In genomic region chr19:16327911-16328823, GRCh38 we compare ENCODE assay signal across 8 cellular contexts. TPM values are rescaled to one million over a fixed set of nuclear protein-coding genes. Genes with fewer than 3 reads are reported as not detected.
DNase-seq lines count a peak whose midpoint lies in the region; TF ChIP-seq lines count a peak whose summit lies in the region.

No MANE protein-coding gene starts in this region.

- intact Hi-C loops in posterior vena cava (cut with DNase I): loop anchor here (1.0 to 10.0 kb wide), 2 partner anchors 43 to 263 kb away; no protein-coding TSS in a partner anchor

- H3K27me3 Mint-ChIP-seq in activated T-cell treated with anti-CD3 and anti-CD28 coated beads, Interleukin-2, amount 50 U/mL, for 24 hours: peaks cover 19% of the 10 kb centered on the region

- peak overlapping the region; percentile 13 for H3K27ac Mint-ChIP-seq in activated T-cell treated with anti-CD3 and anti-CD28 coated beads, Interleukin-2, amount 50 U/mL, for 24 hours

- H3K4me3 ChIP-seq in fibroblast of villous mesenchyme (ENCODE audit: low read depth, low read length): peak overlapping the region; percentile 34

- DNase-seq in AG09319 (ENCODE audit: extremely low read depth, low read depth) (peak; percentile 66), M059J (ENCODE audit: low read depth) (peak; percentile 38), fibroblast of villous mesenchyme (ENCODE audit: low read depth) (peak; percentile 98), posterior vena cava (ENCODE audit: low spot score) (peak; percentile 94), COLO668 (lab: John Stamatoyannopoulos, UW; ENCODE audit: unreplicated experiment) (no peak), LoVo (ENCODE audit: low spot score) (no peak), kidney glomerular epithelial cell (lab: John Stamatoyannopoulos, UW) (no peak)
- peak; percentile 55 for DNase-seq in activated T-cell treated with anti-CD3 and anti-CD28 coated beads, Interleukin-2, amount 50 U/mL, for 24 hours

- no peak for TF ChIP-seq CTCF in AG09319 (IDR thresholded peaks at IDR 0.05; ENCODE audit: low read depth, low read length)
- TF ChIP-seq CTCF in fibroblast of villous mesenchyme (IDR thresholded peaks at IDR 0.05; ENCODE audit: insufficient read depth, low read depth, low read length): no peak

- no peaks in the 10 kb centered on the region for H3K9me3 Mint-ChIP-seq in activated T-cell treated with anti-CD3 and anti-CD28 coated beads, Interleukin-2, amount 50 U/mL, for 24 hours

- peak overlapping the region; percentile 59 for H3K4me3 Mint-ChIP-seq in activated T-cell treated with anti-CD3 and anti-CD28 coated beads, Interleukin-2, amount 50 U/mL, for 24 hours

- H3K4me1 Mint-ChIP-seq in activated T-cell treated with anti-CD3 and anti-CD28 coated beads, Interleukin-2, amount 50 U/mL, for 24 hours (ENCODE audit: low read depth): peaks cover 63% of the 10 kb centered on the region

- H3K36me3 Mint-ChIP-seq in activated T-cell treated with anti-CD3 and anti-CD28 coated beads, Interleukin-2, amount 50 U/mL, for 24 hours (ENCODE audit: low read depth): peaks cover 6% of the 10 kb centered on the region

RNA-seq across cellular contexts. Expression of gene KLF2, which starts 3.5 kb away (rescaled TPM):
- 3.1 and 4.0 TPM in 2 replicates for total RNA-seq in M059J (2014; rRNA removed; shearing (Covaris generic))
- total RNA-seq in fibroblast of villous mesenchyme: 3.0 and 6.8 TPM in 2 replicates
- total RNA-seq in posterior vena cava: 100 to 1,000 TPM in 1 of 2 donors, 10 to 100 TPM in 1; 97.8 to 208 TPM

Comparison
In these comparisons a context has a peak if more than half of its experiments do, and no peak if none do; other contexts are left out.
1. DNase-seq: peak in AG09319 (single experiment), M059J (single experiment), activated T-cell treated with anti-CD3 and anti-CD28 coated beads, Interleukin-2, amount 50 U/mL, for 24 hours (single experiment), fibroblast of villous mesenchyme (single experiment) and posterior vena cava (single experiment); none in COLO668 (single experiment), LoVo (single experiment) and kidney glomerular epithelial cell (single experiment).
2. RNA of gene KLF2, which starts 3.5 kb away (total RNA-seq): 97.8 to 208 TPM in posterior vena cava; 3.1 to 4.0 TPM in M059J and 3.0 to 6.8 TPM in fibroblast of villous mesenchyme; every median in the first group is over 10 times any median in the second.